Comparison of ENCODE assay signal across 8 cellular contexts in genomic region chr7:8190121-8190895, GRCh38.
DNase-seq lines count a peak whose midpoint lies in the region; ATAC-seq and TF ChIP-seq lines count a peak whose summit lies in the region.

No MANE protein-coding gene starts in this region.

- H3K36me3 ChIP-seq in DND-41 (ENCODE audit: insufficient read depth, low read length) (no peaks in the 10 kb centered on the region), right atrium auricular region (no peaks in the 10 kb centered on the region)

- no peak overlapping the region for H3K4me3 ChIP-seq in DND-41 (ENCODE audit: low read depth in 1 of 2, low read length in 2 of 2)
- H3K4me3 ChIP-seq in right atrium auricular region: no peak overlapping the region

- H3K4me2 ChIP-seq in DND-41 (ENCODE audit: insufficient read depth, low read length): no peak overlapping the region

- H3K4me1 ChIP-seq in DND-41 (ENCODE audit: insufficient read depth, low read length) (no peaks in the 10 kb centered on the region), right atrium auricular region (peaks cover 0 to 6% of the 10 kb centered on the region in 2 donors)

- H2AFZ ChIP-seq in DND-41 (ENCODE audit: low read depth, low read length): no peak overlapping the region

- H3K27me3 ChIP-seq in DND-41 (ENCODE audit: insufficient read depth, low read length, poor library complexity) (peaks cover 14% of the 10 kb centered on the region), right atrium auricular region (no peaks in the 10 kb centered on the region)

- no peaks in the 10 kb centered on the region for H4K20me1 ChIP-seq in DND-41 (ENCODE audit: insufficient read depth, low read length)

- H3K79me2 ChIP-seq in DND-41 (ENCODE audit: insufficient read depth, low read length): no peaks in the 10 kb centered on the region

- DNase-seq in DND-41: peak; percentile 59
- DNase-seq in HuH-7 (ENCODE audit: low spot score): peak; percentile 42
- DNase-seq in SHP77 (lab: John Stamatoyannopoulos, UW): peak; percentile 41 to 48
- peak; percentile 15 for DNase-seq in activated naive CD8-positive, alpha-beta T cell treated with anti-CD3 and anti-CD28 coated beads, Interleukin-2, amount 50 U/mL, for 16 hours (ENCODE audit: low read depth, low spot score)
- DNase-seq in right atrium auricular region (ENCODE audit: low spot score): no peak
- DNase-seq in stimulated activated CD4-positive, alpha-beta T cell treated with anti-CD3 and anti-CD28 coated beads, Interleukin-12 subunit alpha, Interleukin-12 subunit beta, amount 100 ng/mL, for 24 hours (ENCODE audit: low read depth in 2 of 2): peak; percentile 31 to 46
- DNase-seq in T1000 (lab: John Stamatoyannopoulos, UW): no peak

- ATAC-seq in DND-41 (ENCODE audit: insufficient read depth, low read depth) (peak; percentile 87), GM21381 (IDR thresholded peaks at IDR 0.05; ENCODE audit: unreplicated experiment) (peak; percentile 80)

- H3K9me3 ChIP-seq in DND-41 (ENCODE audit: insufficient read depth, low read length, severe bottlenecking) (no peaks in the 10 kb centered on the region), right atrium auricular region (no peaks in the 10 kb centered on the region)

- H3K9ac ChIP-seq in DND-41 (ENCODE audit: low read depth, low read length): no peak overlapping the region

- TF ChIP-seq CTCF in DND-41 (IDR thresholded peaks at IDR 0.05; ENCODE audit: borderline replicate concordance, extremely low read depth, low read length, poor library complexity, severe bottlenecking): peak; percentile 82
- TF ChIP-seq CTCF in right atrium auricular region (IDR thresholded peaks at IDR 0.05): peak; percentile 42 to 70

- H3K27ac ChIP-seq in DND-41 (ENCODE audit: low read length): no peak overlapping the region
- no peak overlapping the region for H3K27ac ChIP-seq in right atrium auricular region

Comparison
In these comparisons a context has a peak if more than half of its experiments do, and no peak if none do; other contexts are left out.
1. DNase-seq: peak in DND-41 (single experiment), HuH-7 (single experiment), SHP77 (2 of 2), activated naive CD8-positive, alpha-beta T cell treated with anti-CD3 and anti-CD28 coated beads, Interleukin-2, amount 50 U/mL, for 16 hours (single experiment) and stimulated activated CD4-positive, alpha-beta T cell treated with anti-CD3 and anti-CD28 coated beads, Interleukin-12 subunit alpha, Interleukin-12 subunit beta, amount 100 ng/mL, for 24 hours (2 of 2); none in right atrium auricular region (single experiment) and T1000 (single experiment).